Comparison of ENCODE assay signal across 1 cellular context in genomic region chr9:124291801-124292396, GRCh38.
TF ChIP-seq lines count a peak whose summit lies in the region.

No MANE protein-coding gene starts in this region.

TF ChIP-seq in GM12878, 131 proteins besides CTCF, POLR2A, EP300 and RAD21 (continued from another document):
- TF ChIP-seq REST (IDR thresholded peaks at IDR 0.05; ENCODE audit: low read depth, low read length) (no peak), SKIL (IDR thresholded peaks at IDR 0.05; ENCODE audit: low read depth, poor library complexity, severe bottlenecking) (peak; percentile 97), MAX (IDR thresholded peaks at IDR 0.05; ENCODE audit: low read depth, low read length) (no peak), RAD51 (IDR thresholded peaks at IDR 0.05) (0 out of 2 replicates have a peak, but pooled peaks have one; percentile 4), TBL1XR1 (IDR thresholded peaks at IDR 0.05; ENCODE audit: low read depth, low read length) (peak; percentile 58; the same call in 1 of the 2 replicates), BRCA1 (IDR thresholded peaks at IDR 0.05; ENCODE audit: low read depth, low read length) (no peak), RBBP5 (conservative IDR thresholded peaks at IDR 0.05) (no peak), YY1 (IDR thresholded peaks at IDR 0.05; ENCODE audit: low read depth, low read length) (peak; percentile 12; the same call in 1 of the 2 replicates), ATF7 (IDR thresholded peaks at IDR 0.05; ENCODE audit: low read depth) (no peak), RCOR1 (conservative IDR thresholded peaks at IDR 0.05; ENCODE audit: low read depth, low read length) (no peak), POU2F2 (IDR thresholded peaks at IDR 0.05; ENCODE audit: borderline replicate concordance, low read depth, low read length) (no peak; the same call in 2 of the 3 replicates), SRF (IDR thresholded peaks at IDR 0.05; ENCODE audit: low read depth in 2 of 2, low read length in 2 of 2) (no peak), CBX5 (IDR thresholded peaks at IDR 0.05; ENCODE audit: low read depth) (no peak), ETV6 (conservative IDR thresholded peaks at IDR 0.05 in 1 of 2, IDR thresholded peaks at IDR 0.05 in 1 of 2; ENCODE audit: borderline replicate concordance in 1 of 2, low read depth in 1 of 2) (no peak), ZBED1 (IDR thresholded peaks at IDR 0.05; ENCODE audit: borderline replicate concordance) (no peak), RELA (IDR thresholded peaks at IDR 0.05; ENCODE audit: borderline replicate concordance, partially characterized antibody) (peak; percentile 97), CREB1 (IDR thresholded peaks at IDR 0.05; ENCODE audit: low read depth) (no peak), FOXK2 (IDR thresholded peaks at IDR 0.05) (no peak), STAT3 (IDR thresholded peaks at IDR 0.05; ENCODE audit: low read depth, low read length) (0 out of 2 replicates have a peak, but pooled peaks have one; percentile 43), MYB (IDR thresholded peaks at IDR 0.05; ENCODE audit: borderline replicate concordance, low read depth, low read length) (no peak), ZBTB11 (CRISPR knock-in tag; IDR thresholded peaks at IDR 0.05) (no peak), ZBTB4 (CRISPR knock-in tag; IDR thresholded peaks at IDR 0.05) (no peak), EGR1 (IDR thresholded peaks at IDR 0.05; ENCODE audit: borderline replicate concordance in 1 of 2, low read depth in 2 of 2, low read length in 2 of 2) (peak in 1 of 2 experiments; percentile 7; a peak in 1 of 3 replicates), STAT1 (conservative IDR thresholded peaks at IDR 0.05) (no peak)
